Comparison of ENCODE assay signal across 14 cellular contexts in the genomic region with DNA sequence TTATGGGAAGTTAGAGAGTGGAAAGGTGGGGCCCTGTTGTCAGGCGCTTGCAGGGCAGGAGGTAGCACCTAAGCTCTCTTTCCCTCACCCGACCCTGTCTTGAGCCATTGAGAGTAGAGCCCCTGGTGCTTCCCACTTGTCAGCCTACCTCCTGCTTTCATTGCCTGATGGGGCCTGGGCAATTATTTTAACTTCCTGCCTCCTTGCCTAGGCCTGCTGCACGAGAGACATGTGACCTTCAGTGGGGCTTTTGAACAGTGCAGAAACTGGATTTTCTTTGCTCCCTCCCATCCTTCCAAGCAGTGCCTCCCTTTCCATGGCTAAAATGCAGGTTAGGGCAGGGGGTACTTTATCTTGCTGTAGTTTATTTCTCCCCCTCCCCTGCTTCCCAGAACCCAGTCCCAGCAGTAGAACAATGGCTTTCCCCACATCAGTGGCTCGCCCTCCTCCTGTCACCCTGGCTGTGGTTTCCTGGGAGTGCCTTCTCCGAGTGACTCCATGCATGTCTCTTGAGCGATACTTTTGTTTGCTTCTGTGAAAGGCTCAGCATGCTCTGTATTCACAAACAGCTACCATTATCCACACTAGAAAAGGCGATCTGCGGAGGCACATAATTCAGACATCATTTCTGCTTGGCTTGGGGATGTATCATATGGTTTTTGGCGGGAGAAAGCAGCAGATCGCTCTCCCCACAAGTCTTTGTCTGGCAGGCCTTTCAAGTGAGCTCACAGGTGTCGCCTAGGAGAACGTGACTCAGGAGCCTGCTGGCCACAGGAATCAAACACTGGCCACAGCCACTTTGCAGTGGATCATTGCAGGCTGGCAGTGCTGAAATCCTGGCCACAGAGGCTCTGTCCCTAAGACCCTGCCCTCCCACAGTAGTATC. TPM values are rescaled to one million over a fixed set of nuclear protein-coding genes. Genes with fewer than 3 reads are reported as not detected.
DNase-seq lines count a peak whose midpoint lies in the region; ATAC-seq, FAIRE-seq and TF ChIP-seq lines count a peak whose summit lies in the region.
"Had no signal": no experiment of that assay in that cellular context is flagged by ENCODE, and none has a peak within 500 bp of the region (broad histone marks: within the 10 kb centered on the region; RNA-seq: fewer than 3 reads in every experiment).

No MANE protein-coding gene starts in this region.

- no peak overlapping the region for H3K4me2 ChIP-seq in smooth muscle cell

- H2AFZ ChIP-seq in smooth muscle cell (ENCODE audit: low read depth): no peak overlapping the region

- TF ChIP-seq CTCF in smooth muscle cell (IDR thresholded peaks at IDR 0.05; ENCODE audit: borderline replicate concordance, insufficient read depth, poor library complexity, severe bottlenecking): no peak

- FAIRE-seq in RCC 7860 (lab: Jason Lieb, UNC): peak; percentile 53
- FAIRE-seq: D721Med, GM12891 had no signal

- peaks cover 2% of the 10 kb centered on the region for H3F3A ChIP-seq in smooth muscle cell (ENCODE audit: low read depth)

- H3K27me3 ChIP-seq in smooth muscle cell (ENCODE audit: low read depth): no peaks in the 10 kb centered on the region

- peaks cover 99% of the 10 kb centered on the region for H3K79me2 ChIP-seq in smooth muscle cell (ENCODE audit: low read depth)

- DNase-seq in DMS153 treated with DMSO at 0.1 percent for 48 hours (lab: John Stamatoyannopoulos, UW; ENCODE audit: unreplicated experiment): peak; percentile 61
- peak; percentile 51 for DNase-seq in HT1080 (ENCODE audit: low read depth)
- peak; percentile 69 for DNase-seq in RCC 7860 (ENCODE audit: low spot score)
- DNase-seq in myocyte (ENCODE audit: low read depth): peak; percentile 88
- DNase-seq in smooth muscle cell (lab: John Stamatoyannopoulos, UW; ENCODE audit: unreplicated experiment): no peak
- DNase-seq: activated CD4-positive, alpha-beta T cell treated with anti-CD3 and anti-CD28 coated beads, Interleukin-2, amount 50 U/mL, for 4 hours; midbrain; NCI-H2029; SHP77 treated with DMSO at 0.1 percent for 48 hours had no signal

- H3K9ac ChIP-seq in smooth muscle cell (ENCODE audit: low read depth): no peak overlapping the region

- WGBS in smooth muscle cell (ENCODE audit: low lambda C conversion rate): 83% methylated on average over 12 of the region's 12 CpGs

- H3K4me1 ChIP-seq in smooth muscle cell (ENCODE audit: low read depth): peaks cover 37% of the 10 kb centered on the region

- H3K27ac ChIP-seq in smooth muscle cell (ENCODE audit: low read depth): no peak overlapping the region
- H3K27ac ChIP-seq: skin epidermis had no signal

- H4K20me1 ChIP-seq in smooth muscle cell (ENCODE audit: low read depth): peaks cover 100% of the 10 kb centered on the region

- H3K9me3 ChIP-seq in smooth muscle cell (replicated peaks; ENCODE audit: low read depth): no peaks in the 10 kb centered on the region

- H3K36me3 ChIP-seq in smooth muscle cell (ENCODE audit: low read depth): no peaks in the 10 kb centered on the region

- ATAC-seq in GM21528 (IDR thresholded peaks at IDR 0.05; ENCODE audit: low FRiP score, unreplicated experiment) (no peak), HG03097 (IDR thresholded peaks at IDR 0.05; ENCODE audit: low FRiP score, unreplicated experiment) (no peak)

- no peak overlapping the region for H3K4me3 ChIP-seq in smooth muscle cell
- H3K4me3 ChIP-seq: skin epidermis had no signal

RNA-seq across cellular contexts. Expression of gene PDIA5, which starts 24.1 kb away (rescaled TPM):
- 40.5 and 47.5 TPM in 2 replicates for total RNA-seq in HT1080 (2014; rRNA removed; shearing (Covaris generic))
- polyA plus RNA-seq in HT1080 (2015; cell fraction: cytosol; rRNA removed): 48.0 and 54.8 TPM in 2 replicates
- 72.3 and 85.1 TPM in 2 replicates for polyA plus RNA-seq in HT1080 (2015; cell fraction: nucleus; rRNA removed)
- total RNA-seq in myocyte (11.3 and 11.8 TPM in 2 replicates), smooth muscle cell (65.4 and 85.7 TPM in 2 replicates)
- 23.9 TPM for polyA plus RNA-seq in myocyte (2012)
- polyA plus RNA-seq in smooth muscle cell: 96.9 and 102 TPM in 2 replicates
